In the genomic region with DNA sequence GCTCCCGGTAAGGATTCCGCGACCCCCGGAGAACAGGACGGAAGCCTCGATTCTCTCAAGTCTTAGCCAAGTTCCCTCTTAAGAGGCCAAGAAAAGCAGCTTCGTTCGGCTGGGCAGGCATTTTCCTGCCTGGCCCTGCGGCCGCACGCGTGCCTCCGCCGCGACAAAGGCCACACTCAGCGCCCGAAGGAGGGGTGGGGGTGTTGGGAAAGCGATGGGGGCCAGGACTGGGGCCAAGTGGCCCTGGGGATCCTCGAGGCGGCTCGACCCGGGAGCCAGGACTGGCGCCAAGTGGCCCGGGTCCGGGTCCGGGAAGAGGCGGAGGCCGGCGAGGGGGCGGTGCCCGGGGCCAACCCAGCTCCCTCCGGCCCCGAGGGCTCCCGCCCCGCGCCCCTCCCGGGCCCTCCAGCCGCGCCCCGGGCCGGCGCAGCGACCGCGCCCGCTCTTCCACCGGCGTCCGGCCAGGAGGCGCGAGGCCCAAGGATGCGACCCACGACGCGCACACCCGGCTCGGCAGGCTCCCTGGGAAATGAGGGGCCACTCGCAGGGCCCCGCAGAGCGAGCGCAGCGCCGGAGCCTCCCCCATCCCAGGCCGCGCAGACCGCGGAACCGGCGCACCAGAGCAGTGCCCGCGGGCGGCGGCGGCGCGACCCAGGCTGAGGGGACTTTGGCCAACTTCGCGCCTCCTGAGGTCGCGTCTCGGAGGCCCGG, we compare ENCODE assay signal across 8 cellular contexts. TPM values are rescaled to one million over a fixed set of nuclear protein-coding genes. Genes with fewer than 3 reads are reported as not detected.
DNase-seq lines count a peak whose midpoint lies in the region; ATAC-seq and TF ChIP-seq lines count a peak whose summit lies in the region.

No MANE protein-coding gene starts in this region.

- H3K9me3 ChIP-seq in RWPE2 (ENCODE audit: severe bottlenecking), result no peaks in the 10 kb centered on the region
- H3K9me3 ChIP-seq in ovary, result no peaks in the 10 kb centered on the region

- H3K36me3 ChIP-seq in RWPE2 (ENCODE audit: low read depth) (0 out of 2 replicates have a peak, but pooled peaks cover 8% of the 10 kb centered on the region), ovary (no peaks in the 10 kb centered on the region)

- intact Hi-C loops in ovary (cut with DNase I), result no loop called here

- H3K27me3 ChIP-seq in RWPE2 (ENCODE audit: insufficient read depth, poor library complexity, severe bottlenecking), result no peaks in the 10 kb centered on the region
- no peaks in the 10 kb centered on the region for H3K27me3 ChIP-seq in ovary

- TF ChIP-seq POLR2A in ovary (IDR thresholded peaks at IDR 0.05), result no peak

- TF ChIP-seq CTCF in RWPE2 (IDR thresholded peaks at IDR 0.05; ENCODE audit: poor library complexity, severe bottlenecking) (no peak), fibroblast of mammary gland (conservative IDR thresholded peaks at IDR 0.05; ENCODE audit: control insufficient read depth, insufficient read depth, low read depth, low read length) (no peak), ovary (IDR thresholded peaks at IDR 0.05) (no peak)

- TF ChIP-seq EP300 in ovary (IDR thresholded peaks at IDR 0.05), result no peak

- H3K4me3 ChIP-seq in RWPE2 (ENCODE audit: severe bottlenecking) (peak overlapping the region; percentile 99), fibroblast of mammary gland (ENCODE audit: control insufficient read depth, low read depth, low read length) (peak overlapping the region; percentile 66), ovary (peak overlapping the region; percentile 66)

- H3K4me1 ChIP-seq in RWPE2 (ENCODE audit: insufficient read depth, poor library complexity, severe bottlenecking), result no peaks in the 10 kb centered on the region
- peaks cover 6% of the 10 kb centered on the region for H3K4me1 ChIP-seq in ovary (ENCODE audit: insufficient read depth)

- ATAC-seq in GM21825 (IDR thresholded peaks at IDR 0.05; ENCODE audit: unreplicated experiment), result peak; percentile 2
- no peak for ATAC-seq in RWPE2 (ENCODE audit: low read depth)
- no peak for ATAC-seq in HG03108 (IDR thresholded peaks at IDR 0.05; ENCODE audit: unreplicated experiment)
- no peak for ATAC-seq in GM21576 (IDR thresholded peaks at IDR 0.05; ENCODE audit: unreplicated experiment)

- 1 to 2% (median 1%) methylated on average over 34 to 82 of the region's 82 CpGs for WGBS in ovary, 3 donors

- DNase-seq in COLO668 (lab: John Stamatoyannopoulos, UW; ENCODE audit: unreplicated experiment) (peak; percentile 67), RWPE2 (ENCODE audit: low spot score) (no peak), fibroblast of mammary gland (ENCODE audit: low read depth) (no peak), ovary (peak in 2 of 5 donors; percentile 44 to 53)
- no peak for DNase-seq in central memory CD4-positive, alpha-beta T cell

- H3K27ac ChIP-seq in RWPE2 (ENCODE audit: poor library complexity, severe bottlenecking) (peak overlapping the region; percentile 86), ovary (no peak overlapping the region)

RNA-seq across cellular contexts. Expression of gene VAV2, which starts 0.8 kb away (rescaled TPM):
- total RNA-seq in ovary, result 10 to 100 TPM in 2 of 7 donors, 1 to 10 TPM in 5; 3.7 to 14.1 (median 7.8) TPM
- polyA plus RNA-seq in ovary, result 1 to 10 TPM; 5.4 to 6.7 TPM

RNA-seq across cellular contexts. Expression of gene BRD3OS, which starts 33.9 kb away (rescaled TPM):
- total RNA-seq in ovary, result 10 to 100 TPM; 14.5 to 26.3 (median 21.1) TPM
- polyA plus RNA-seq in ovary, result 10 to 100 TPM; 17.1 to 28.1 TPM
